In genomic region chr12:100201604-100202423, GRCh38 we compare ENCODE assay signal across 10 cellular contexts. TPM values are rescaled to one million over a fixed set of nuclear protein-coding genes. Genes with fewer than 3 reads are reported as not detected.
A peak's percentile ranks its signal among the peaks of the same experiment; 100 is the strongest.
DNase-seq lines count a peak whose midpoint lies in the region; ATAC-seq, FAIRE-seq and TF ChIP-seq lines count a peak whose summit lies in the region.
"Had no signal": no experiment of that assay in that cellular context is flagged by ENCODE, and none has a peak within 500 bp of the region (broad histone marks: within the 10 kb centered on the region; RNA-seq: fewer than 3 reads in every experiment).

No MANE protein-coding gene starts in this region.

- no peaks in the 10 kb centered on the region for H3K27me3 ChIP-seq in OCI-LY3 (ENCODE audit: low read depth, low read length)
- H3K27me3 ChIP-seq in endodermal cell (ENCODE audit: control insufficient read depth, insufficient read depth, low read length, poor library complexity, severe bottlenecking) = no peaks in the 10 kb centered on the region
- no peaks in the 10 kb centered on the region for H3K27me3 ChIP-seq in ovary

- WGBS in endodermal cell (ENCODE audit: insufficient coverage in 1 of 2, insufficient read length in 1 of 2), 2 experiments = 83 to 89% methylated on average over 12 to 24 of the region's 24 CpGs
- 75 to 82% (median 79%) methylated on average over 24 of the region's 24 CpGs for WGBS in ovary, 3 donors

- H3K9ac ChIP-seq in OCI-LY3 (ENCODE audit: low read length) (peak overlapping the region; percentile 85; the same call in 1 of the 2 replicates), endodermal cell (ENCODE audit: extremely low read depth, low read length, poor library complexity, severe bottlenecking) (peak overlapping the region; percentile 54)

- H2AFZ ChIP-seq in OCI-LY3 (ENCODE audit: low read depth, low read length) = no peak overlapping the region

- H3K36me3 Mint-ChIP-seq in endodermal cell (ENCODE audit: low read depth) = peaks cover 8% of the 10 kb centered on the region

- DNase-seq in ELF-1 (ENCODE audit: low read depth, low spot score) (peak; percentile 23), endodermal cell (no peak), ovary (no peak), GM12892 (ENCODE audit: insufficient read length) (no peak), GOT3 (lab: John Stamatoyannopoulos, UW) (no peak)
- DNase-seq: amygdala, NCI-H187 had no signal

- no peak for TF ChIP-seq EP300 in ovary (IDR thresholded peaks at IDR 0.05)

- no peaks in the 10 kb centered on the region for H3K4me1 Mint-ChIP-seq in endodermal cell

- peaks cover 25% of the 10 kb centered on the region for H3K79me2 ChIP-seq in OCI-LY3 (ENCODE audit: low read length)

- H3K27ac Mint-ChIP-seq in endodermal cell = peak overlapping the region; percentile 94

- no peaks in the 10 kb centered on the region for H3K27me3 Mint-ChIP-seq in endodermal cell (ENCODE audit: insufficient read depth)

- H3K4me1 ChIP-seq in OCI-LY3 (ENCODE audit: low read length) (peaks cover 3% of the 10 kb centered on the region; the same call in 1 of the 2 replicates), endodermal cell (ENCODE audit: control insufficient read depth, insufficient read depth, low read length) (no peaks in the 10 kb centered on the region), ovary (ENCODE audit: insufficient read depth) (peaks cover 4% of the 10 kb centered on the region)

- peak overlapping the region; percentile 99 for H3K4me3 Mint-ChIP-seq in endodermal cell

- TF ChIP-seq CTCF in OCI-LY3 (IDR thresholded peaks at IDR 0.05; ENCODE audit: low read depth, low read length) = no peak
- TF ChIP-seq CTCF in endodermal cell (conservative IDR thresholded peaks at IDR 0.05) = no peak
- no peak for TF ChIP-seq CTCF in ovary (IDR thresholded peaks at IDR 0.05)

- no peaks in the 10 kb centered on the region for H4K20me1 ChIP-seq in OCI-LY3 (ENCODE audit: insufficient read depth, low read length)

- intact Hi-C loops in ovary (cut with DNase I) = no loop called here

- FAIRE-seq in GM12892 (lab: Jason Lieb, UNC) = no peak

- H3K9me3 Mint-ChIP-seq in endodermal cell = no peaks in the 10 kb centered on the region

- ATAC-seq in HG02852 (IDR thresholded peaks at IDR 0.05; ENCODE audit: unreplicated experiment) (no peak), HG03039 (IDR thresholded peaks at IDR 0.05; ENCODE audit: unreplicated experiment) (no peak)

- TF ChIP-seq POLR2A in ovary (IDR thresholded peaks at IDR 0.05) (no peak), GM12892 (IDR thresholded peaks at IDR 0.05; ENCODE audit: low read depth, low read length) (no peak)

- H3K9me3 ChIP-seq in OCI-LY3 (ENCODE audit: insufficient read depth, low read length) (no peaks in the 10 kb centered on the region), endodermal cell (ENCODE audit: control insufficient read depth, low read length) (no peaks in the 10 kb centered on the region), ovary (no peaks in the 10 kb centered on the region)

- H3K36me3 ChIP-seq in OCI-LY3 (replicated peaks; ENCODE audit: low read depth, low read length) = no peaks in the 10 kb centered on the region
- peaks cover 6% of the 10 kb centered on the region for H3K36me3 ChIP-seq in endodermal cell (ENCODE audit: control insufficient read depth, insufficient read depth, low read length)
- no peaks in the 10 kb centered on the region for H3K36me3 ChIP-seq in ovary

- H3K27ac ChIP-seq in OCI-LY3 (ENCODE audit: low read length) (no peak overlapping the region), endodermal cell (ENCODE audit: low read depth, low read length) (no peak overlapping the region), ovary (no peak overlapping the region)

- peak overlapping the region; percentile 79 for H3K4me2 ChIP-seq in OCI-LY3 (ENCODE audit: low read length)

- peak overlapping the region; percentile 88 for H3K4me3 ChIP-seq in OCI-LY3 (ENCODE audit: low read length)
- H3K4me3 ChIP-seq in endodermal cell (ENCODE audit: low read length) = peak overlapping the region; percentile 95
- peak overlapping the region; percentile 56 for H3K4me3 ChIP-seq in ovary

RNA-seq across cellular contexts. Expression of gene ACTR6, which starts 1.2 kb away (rescaled TPM):
- total RNA-seq in endodermal cell = 10 to 100 TPM; 39.4 to 47.8 TPM
- polyA plus RNA-seq in endodermal cell (2013, experiment 1 of 2) = 45.5 TPM
- 41.9 TPM for polyA plus RNA-seq in endodermal cell (2013, experiment 2 of 2)
- total RNA-seq in ovary = 10 to 100 TPM; 13.4 to 28.0 (median 22.4) TPM
- 10 to 100 TPM; 17.2 to 18.2 TPM for polyA plus RNA-seq in ovary
- polyA plus RNA-seq in GM12892 (2012; ENCODE audit: missing spikeins) = 26.4 TPM

RNA-seq across cellular contexts. Expression of gene BLTP3B, which starts 59.1 kb away (rescaled TPM):
- total RNA-seq in endodermal cell = 10 to 100 TPM; 29.1 to 40.6 TPM
- 19.4 TPM for polyA plus RNA-seq in endodermal cell (2013, experiment 1 of 2)
- 18.8 TPM for polyA plus RNA-seq in endodermal cell (2013, experiment 2 of 2)
- 10 to 100 TPM; 18.2 to 25.6 (median 23.1) TPM for total RNA-seq in ovary
- 1 to 10 TPM; 6.5 to 10.0 TPM for polyA plus RNA-seq in ovary
- polyA plus RNA-seq in GM12892 (2012; ENCODE audit: missing spikeins) = 13.7 TPM
